Comparison of ENCODE assay signal across 8 cellular contexts in genomic region chr7:100873599-100874299, GRCh38. TPM values are rescaled to one million over a fixed set of nuclear protein-coding genes. Genes with fewer than 3 reads are reported as not detected.
A peak's percentile ranks its signal among the peaks of the same experiment; 100 is the strongest.
DNase-seq lines count a peak whose midpoint lies in the region; ATAC-seq, FAIRE-seq and TF ChIP-seq lines count a peak whose summit lies in the region.

No MANE protein-coding gene starts in this region.

- intact Hi-C loops in HepG2 (cut with micrococcal nuclease; ENCODE audit: unreplicated experiment) (loop anchor here (1.0 kb wide), 1 partner anchor 167 kb away; the partner anchor contains the start of gene POP7), right lobe of liver (cut with DNase I) (no loop called here)

- peaks cover 36% of the 10 kb centered on the region for H3K79me2 ChIP-seq in HepG2 (ENCODE audit: insufficient read depth, low read length)

- no peak for TF ChIP-seq RAD21 in HepG2 (CRISPR knock-in tag; IDR thresholded peaks at IDR 0.05)

- no peak for FAIRE-seq in HepG2 (lab: Jason Lieb, UNC)

- no peak for TF ChIP-seq CTCF in HepG2 (CRISPR knock-in tag; IDR thresholded peaks at IDR 0.05)
- no peak for TF ChIP-seq CTCF in right lobe of liver (IDR thresholded peaks at IDR 0.05)
- TF ChIP-seq CTCF in brain (conservative IDR thresholded peaks at IDR 0.05): no peak

- peaks cover 0 to 4% (median 0%) of the 10 kb centered on the region in 5 experiments for H3K9me3 Mint-ChIP-seq in brain

- no peak for TF ChIP-seq EP300 in HepG2 (IDR thresholded peaks at IDR 0.05; ENCODE audit: low read depth in 2 of 2, low read length in 2 of 2)
- TF ChIP-seq EP300 in HepG2 (CRISPR knock-in tag; IDR thresholded peaks at IDR 0.05; ENCODE audit: borderline replicate concordance): no peak

- H3K4me3 ChIP-seq in HepG2 (replicated peaks in 1 of 3; ENCODE audit: insufficient read depth in 1 of 3, low read depth in 2 of 3, low read length in 3 of 3) (peak overlapping the region; percentile 55 to 89 (median 86)), right lobe of liver (no peak overlapping the region), muscle layer of colon (ENCODE audit: low read depth in 1 of 2, low read length in 2 of 2) (peak overlapping the region; percentile 79 to 100)

- H3K4me1 Mint-ChIP-seq in brain: peaks cover 47% of the 10 kb centered on the region

- H3K36me3 ChIP-seq in HepG2 (replicated peaks in 1 of 2; ENCODE audit: control insufficient read depth in 1 of 2, insufficient read depth in 2 of 2, low read length in 2 of 2) (peaks cover 1 to 16% of the 10 kb centered on the region in 2 experiments; a peak in 4 of 5 replicates), right lobe of liver (peaks cover 0 to 37% (median 18%) of the 10 kb centered on the region in 4 donors), muscle layer of colon (ENCODE audit: insufficient read depth, low read length) (peaks cover 47% of the 10 kb centered on the region)

- H4K20me1 ChIP-seq in HepG2 (ENCODE audit: insufficient read depth, low read length): peaks cover 19% of the 10 kb centered on the region

- H3K4me1 ChIP-seq in HepG2 (ENCODE audit: insufficient read depth, low read length) (peaks cover 38% of the 10 kb centered on the region), right lobe of liver (peaks cover 0 to 25% (median 8%) of the 10 kb centered on the region in 4 donors), muscle layer of colon (ENCODE audit: insufficient read depth, low read length) (peaks cover 31% of the 10 kb centered on the region)

- CTCF ChIA-PET in HepG2 (lab: Yijun Ruan, JAX; ENCODE audit: low intra/inter-chr PET ratio, low total read pairs): no interaction called here

- peak overlapping the region; percentile 97 to 100 (median 99) for H3K27ac Mint-ChIP-seq in brain

- WGBS in HepG2 (ENCODE audit: low lambda C conversion rate): 91% methylated on average over 10 of the region's 10 CpGs
- WGBS in right lobe of liver (ENCODE audit: insufficient coverage, low coverage, low lambda C conversion rate, missing lambda C conversion rate): 72% methylated on average over 6 of the region's 10 CpGs

- DNase-seq in HepG2 (ENCODE audit: low spot score): no peak
- no peak for DNase-seq in right lobe of liver
- no peak for DNase-seq in stimulated activated naive CD4-positive, alpha-beta T cell treated with Interleukin-2 at 50 U/mL for 16 hours (lab: John Stamatoyannopoulos, UW)
- DNase-seq in DMS 273 (lab: John Stamatoyannopoulos, UW; ENCODE audit: unreplicated experiment): no peak

- H3K27ac ChIP-seq in HepG2 (ENCODE audit: extremely low read length, insufficient read depth, low read length) (peak overlapping the region; percentile 87), right lobe of liver (no peak overlapping the region), muscle layer of colon (ENCODE audit: low read depth, low read length) (peak overlapping the region; percentile 99)

- peak overlapping the region; percentile 82 for H3K4me2 ChIP-seq in HepG2 (ENCODE audit: low read depth, low read length)

- POLR2A ChIA-PET in HepG2 (lab: Yijun Ruan, JAX): interaction anchor here (0.6 to 0.8 kb wide), 2 partner anchors 16 to 193 kb away, joined by 3 read pairs; partner anchors contain the start of gene UFSP1

- H3K27me3 Mint-ChIP-seq in brain: peaks cover 16% of the 10 kb centered on the region

- in situ Hi-C loops in HepG2 (cut with HindIII; ENCODE audit: extremely low pct_ligation_motif_present, low pct_unique_long_range_greater_than_20kb): no loop called here

- H2AFZ ChIP-seq in HepG2 (ENCODE audit: low read length): no peak overlapping the region

- H3K9me3 ChIP-seq in HepG2 (ENCODE audit: low read length): no peaks in the 10 kb centered on the region
- H3K9me3 ChIP-seq in right lobe of liver: no peaks in the 10 kb centered on the region
- H3K9me3 ChIP-seq in muscle layer of colon (ENCODE audit: low read length): no peaks in the 10 kb centered on the region

- no TSS peak for BruUV-seq in HepG2 (replicated peaks; lab: Mats Ljungman, UMichigan)

- no peak for TF ChIP-seq POLR2A in HepG2 (IDR thresholded peaks at IDR 0.05; ENCODE audit: insufficient read depth in 1 of 2, low read depth in 2 of 2, low read length in 2 of 2)
- TF ChIP-seq POLR2A in right lobe of liver (IDR thresholded peaks at IDR 0.05): no peak

- H3K27me3 ChIP-seq in HepG2 (ENCODE audit: control insufficient read depth in 1 of 2, insufficient read depth in 2 of 2, low read length in 2 of 2) (peaks cover 0 to 2% of the 10 kb centered on the region in 2 experiments; a peak in 2 of 5 replicates), right lobe of liver (no peaks in the 10 kb centered on the region), muscle layer of colon (ENCODE audit: control insufficient read depth in 1 of 2, insufficient read depth in 2 of 2, low read length in 2 of 2) (no peaks in the 10 kb centered on the region)

- peak overlapping the region; percentile 98 to 100 (median 99) for H3K4me3 Mint-ChIP-seq in brain

- ATAC-seq in HepG2 (no peak), right lobe of liver (no peak), HG03565 (IDR thresholded peaks at IDR 0.05; ENCODE audit: unreplicated experiment) (no peak), HG03460 (IDR thresholded peaks at IDR 0.05; ENCODE audit: unreplicated experiment) (no peak)

- H3K36me3 Mint-ChIP-seq in brain: peaks cover 41% of the 10 kb centered on the region

- peak overlapping the region; percentile 91 for H3K9ac ChIP-seq in HepG2 (ENCODE audit: insufficient read depth, low read depth, low read length)
- H3K9ac ChIP-seq in muscle layer of colon (ENCODE audit: low read length): peak overlapping the region; percentile 56

RNA-seq across cellular contexts. Expression of gene SRRT, which starts 1.2 kb away (rescaled TPM):
- total RNA-seq in HepG2 (2016; rRNA removed; fragmentation: Illumina TruSeq; extraction: Trizol) (79.1 and 106 TPM in 2 replicates), right lobe of liver (10 to 100 TPM; 22.4 to 65.7 (median 49.1) TPM)
- 11.8 and 17.5 TPM in 2 replicates for total RNA-seq in HepG2 (2016; cell fraction: cytosol; rRNA removed; fragmentation: Illumina TruSeq; extraction: Trizol; ENCODE audit: low read depth)
- 56.7 and 113 TPM in 2 replicates for total RNA-seq in HepG2 (2016; cell fraction: insoluble cytoplasmic fraction; rRNA removed; fragmentation: Illumina TruSeq; extraction: Trizol)
- 21.7 and 29.6 TPM in 2 replicates for total RNA-seq in HepG2 (2016; cell fraction: membrane; rRNA removed; fragmentation: Illumina TruSeq; extraction: Trizol)
- 78.9 and 79.0 TPM in 2 replicates for total RNA-seq in HepG2 (2016; cell fraction: nucleus; rRNA removed; fragmentation: Illumina TruSeq; extraction: Trizol)
- polyA plus RNA-seq in HepG2 (2011; rRNA removed) (26.2 and 30.4 TPM in 2 replicates), brain (ENCODE audit: insufficient read depth, low read depth, low replicate concordance) (68.3 TPM)
- polyA plus RNA-seq in HepG2 (2011; cell fraction: cytosol; rRNA removed): 9.4 and 12.5 TPM in 2 replicates
- 220 and 271 TPM in 2 replicates for polyA plus RNA-seq in HepG2 (2011; cell fraction: nucleus; rRNA removed)
- 52.9 and 58.7 TPM in 2 replicates for polyA plus RNA-seq in HepG2 (2012)
- polyA plus RNA-seq in HepG2 (2016; cell fraction: cytosol; fragmentation: Illumina TruSeq; extraction: Trizol; ENCODE audit: low read depth): 12.1 and 13.2 TPM in 2 replicates
- 72.8 and 96.9 TPM in 2 replicates for polyA plus RNA-seq in HepG2 (2016; cell fraction: insoluble cytoplasmic fraction; fragmentation: Illumina TruSeq; extraction: Trizol; ENCODE audit: low read depth)
- 17.7 and 23.3 TPM in 2 replicates for polyA plus RNA-seq in HepG2 (2016; cell fraction: membrane; fragmentation: Illumina TruSeq; extraction: Trizol; ENCODE audit: low read depth)
- polyA plus RNA-seq in HepG2 (2016; cell fraction: nucleus; fragmentation: Illumina TruSeq; extraction: Trizol; ENCODE audit: insufficient read depth, low read depth): 226 and 281 TPM in 2 replicates
- polyA minus RNA-seq in HepG2 (2011; rRNA and poly(A)+ RNA removed; ENCODE audit: low replicate concordance): 23.1 and 63.7 TPM in 2 replicates
- 17.7 and 23.7 TPM in 2 replicates for polyA minus RNA-seq in HepG2 (2011; cell fraction: cytosol; rRNA and poly(A)+ RNA removed)
- polyA minus RNA-seq in HepG2 (2011; cell fraction: nucleus; rRNA and poly(A)+ RNA removed): 55.4 and 59.5 TPM in 2 replicates

RNA-seq across cellular contexts. Expression of gene TRIP6, which starts 6.6 kb away (rescaled TPM):
- total RNA-seq in HepG2 (2016; rRNA removed; fragmentation: Illumina TruSeq; extraction: Trizol) (0.38 TPM in 1 of 2 replicates, not detected in the other), right lobe of liver (10 to 100 TPM; 21.4 to 58.6 (median 43.2) TPM)
- total RNA-seq in HepG2 (2016; cell fraction: cytosol; rRNA removed; fragmentation: Illumina TruSeq; extraction: Trizol; ENCODE audit: low read depth): 0.61 and 0.71 TPM in 2 replicates
- total RNA-seq in HepG2 (2016; cell fraction: insoluble cytoplasmic fraction; rRNA removed; fragmentation: Illumina TruSeq; extraction: Trizol): 0.22 and 0.35 TPM in 2 replicates
- 0.15 and 0.41 TPM in 2 replicates for total RNA-seq in HepG2 (2016; cell fraction: membrane; rRNA removed; fragmentation: Illumina TruSeq; extraction: Trizol)
- 0.41 and 0.65 TPM in 2 replicates for total RNA-seq in HepG2 (2016; cell fraction: nucleus; rRNA removed; fragmentation: Illumina TruSeq; extraction: Trizol)
- polyA plus RNA-seq in HepG2 (2011; rRNA removed) (0.30 and 0.34 TPM in 2 replicates), brain (ENCODE audit: insufficient read depth, low read depth, low replicate concordance) (26.8 TPM)
- 0.13 and 0.21 TPM in 2 replicates for polyA plus RNA-seq in HepG2 (2011; cell fraction: cytosol; rRNA removed)
- 0.99 and 1.1 TPM in 2 replicates for polyA plus RNA-seq in HepG2 (2011; cell fraction: nucleus; rRNA removed)
- 0.24 and 0.55 TPM in 2 replicates for polyA plus RNA-seq in HepG2 (2012)
- 0.20 and 0.31 TPM in 2 replicates for polyA plus RNA-seq in HepG2 (2016; cell fraction: cytosol; fragmentation: Illumina TruSeq; extraction: Trizol; ENCODE audit: low read depth)
- 0.19 and 0.32 TPM in 2 replicates for polyA plus RNA-seq in HepG2 (2016; cell fraction: insoluble cytoplasmic fraction; fragmentation: Illumina TruSeq; extraction: Trizol; ENCODE audit: low read depth)
- 0.09 and 0.10 TPM in 2 replicates for polyA plus RNA-seq in HepG2 (2016; cell fraction: membrane; fragmentation: Illumina TruSeq; extraction: Trizol; ENCODE audit: low read depth)
- polyA plus RNA-seq in HepG2 (2016; cell fraction: nucleus; fragmentation: Illumina TruSeq; extraction: Trizol; ENCODE audit: insufficient read depth, low read depth): 1.4 and 2.7 TPM in 2 replicates
- 0.32 and 43.8 TPM in 2 replicates for polyA minus RNA-seq in HepG2 (2011; rRNA and poly(A)+ RNA removed; ENCODE audit: low replicate concordance)
- polyA minus RNA-seq in HepG2 (2011; cell fraction: cytosol; rRNA and poly(A)+ RNA removed): 0.53 and 0.69 TPM in 2 replicates
- 0.62 and 0.90 TPM in 2 replicates for polyA minus RNA-seq in HepG2 (2011; cell fraction: nucleus; rRNA and poly(A)+ RNA removed)

RNA-seq across cellular contexts. Expression of gene UFSP1, which starts 15.8 kb away (rescaled TPM):
- 2.8 and 3.3 TPM in 2 replicates for total RNA-seq in HepG2 (2016; rRNA removed; fragmentation: Illumina TruSeq; extraction: Trizol)
- total RNA-seq in HepG2 (2016; cell fraction: cytosol; rRNA removed; fragmentation: Illumina TruSeq; extraction: Trizol; ENCODE audit: low read depth): 1.7 and 2.1 TPM in 2 replicates
- total RNA-seq in HepG2 (2016; cell fraction: insoluble cytoplasmic fraction; rRNA removed; fragmentation: Illumina TruSeq; extraction: Trizol): 2.5 and 3.0 TPM in 2 replicates
- total RNA-seq in HepG2 (2016; cell fraction: membrane; rRNA removed; fragmentation: Illumina TruSeq; extraction: Trizol): 1.7 and 2.0 TPM in 2 replicates
- 2.3 TPM in 2 replicates for total RNA-seq in HepG2 (2016; cell fraction: nucleus; rRNA removed; fragmentation: Illumina TruSeq; extraction: Trizol)
- polyA plus RNA-seq in HepG2 (2011; rRNA removed): 0.65 and 1.3 TPM in 2 replicates
- 0.65 and 1.2 TPM in 2 replicates for polyA plus RNA-seq in HepG2 (2011; cell fraction: cytosol; rRNA removed)
- 2.0 and 2.5 TPM in 2 replicates for polyA plus RNA-seq in HepG2 (2011; cell fraction: nucleus; rRNA removed)
- 0.96 and 1.6 TPM in 2 replicates for polyA plus RNA-seq in HepG2 (2012)
- 0.41 and 0.42 TPM in 2 replicates for polyA plus RNA-seq in HepG2 (2016; cell fraction: cytosol; fragmentation: Illumina TruSeq; extraction: Trizol; ENCODE audit: low read depth)
- 1.9 and 2.3 TPM in 2 replicates for polyA plus RNA-seq in HepG2 (2016; cell fraction: insoluble cytoplasmic fraction; fragmentation: Illumina TruSeq; extraction: Trizol; ENCODE audit: low read depth)
- polyA plus RNA-seq in HepG2 (2016; cell fraction: membrane; fragmentation: Illumina TruSeq; extraction: Trizol; ENCODE audit: low read depth): 0.65 and 0.74 TPM in 2 replicates
- polyA plus RNA-seq in HepG2 (2016; cell fraction: nucleus; fragmentation: Illumina TruSeq; extraction: Trizol; ENCODE audit: insufficient read depth, low read depth): 1.0 and 1.5 TPM in 2 replicates
- polyA minus RNA-seq in HepG2 (2011; rRNA and poly(A)+ RNA removed; ENCODE audit: low replicate concordance): 5.4 and 9.8 TPM in 2 replicates
- polyA minus RNA-seq in HepG2 (2011; cell fraction: cytosol; rRNA and poly(A)+ RNA removed): 0.89 and 1.7 TPM in 2 replicates
- polyA minus RNA-seq in HepG2 (2011; cell fraction: nucleus; rRNA and poly(A)+ RNA removed): 6.2 and 7.6 TPM in 2 replicates
- total RNA-seq in right lobe of liver: 1 to 10 TPM; 1.0 to 3.4 (median 2.1) TPM
- polyA plus RNA-seq in brain (ENCODE audit: insufficient read depth, low read depth, low replicate concordance): 1.1 TPM

RNA-seq across cellular contexts. Expression of gene SLC12A9, which starts 21.2 kb away (rescaled TPM):
- total RNA-seq in HepG2 (2016; rRNA removed; fragmentation: Illumina TruSeq; extraction: Trizol) (5.4 and 16.6 TPM in 2 replicates), right lobe of liver (10 to 100 TPM in 2 of 6 experiments, 1 to 10 TPM in 4; 7.1 to 10.6 (median 9.2) TPM)
- 4.7 and 5.6 TPM in 2 replicates for total RNA-seq in HepG2 (2016; cell fraction: cytosol; rRNA removed; fragmentation: Illumina TruSeq; extraction: Trizol; ENCODE audit: low read depth)
- total RNA-seq in HepG2 (2016; cell fraction: insoluble cytoplasmic fraction; rRNA removed; fragmentation: Illumina TruSeq; extraction: Trizol): 5.6 and 18.2 TPM in 2 replicates
- total RNA-seq in HepG2 (2016; cell fraction: membrane; rRNA removed; fragmentation: Illumina TruSeq; extraction: Trizol): 7.9 and 9.1 TPM in 2 replicates
- 14.7 and 18.3 TPM in 2 replicates for total RNA-seq in HepG2 (2016; cell fraction: nucleus; rRNA removed; fragmentation: Illumina TruSeq; extraction: Trizol)
- polyA plus RNA-seq in HepG2 (2011; rRNA removed) (8.7 and 13.9 TPM in 2 replicates), brain (ENCODE audit: insufficient read depth, low read depth, low replicate concordance) (15.7 TPM)
- 6.6 and 7.9 TPM in 2 replicates for polyA plus RNA-seq in HepG2 (2011; cell fraction: cytosol; rRNA removed)
- 25.6 and 27.8 TPM in 2 replicates for polyA plus RNA-seq in HepG2 (2011; cell fraction: nucleus; rRNA removed)
- 6.2 and 8.0 TPM in 2 replicates for polyA plus RNA-seq in HepG2 (2012)
- 1.6 and 2.0 TPM in 2 replicates for polyA plus RNA-seq in HepG2 (2016; cell fraction: cytosol; fragmentation: Illumina TruSeq; extraction: Trizol; ENCODE audit: low read depth)
- polyA plus RNA-seq in HepG2 (2016; cell fraction: insoluble cytoplasmic fraction; fragmentation: Illumina TruSeq; extraction: Trizol; ENCODE audit: low read depth): 4.7 and 6.3 TPM in 2 replicates
- 4.0 and 4.6 TPM in 2 replicates for polyA plus RNA-seq in HepG2 (2016; cell fraction: membrane; fragmentation: Illumina TruSeq; extraction: Trizol; ENCODE audit: low read depth)
- 31.8 and 35.4 TPM in 2 replicates for polyA plus RNA-seq in HepG2 (2016; cell fraction: nucleus; fragmentation: Illumina TruSeq; extraction: Trizol; ENCODE audit: insufficient read depth, low read depth)
- polyA minus RNA-seq in HepG2 (2011; rRNA and poly(A)+ RNA removed; ENCODE audit: low replicate concordance): 12.3 and 25.2 TPM in 2 replicates
- polyA minus RNA-seq in HepG2 (2011; cell fraction: cytosol; rRNA and poly(A)+ RNA removed): 3.1 and 5.7 TPM in 2 replicates
- polyA minus RNA-seq in HepG2 (2011; cell fraction: nucleus; rRNA and poly(A)+ RNA removed): 4.0 and 6.5 TPM in 2 replicates

RNA-seq across cellular contexts. Expression of gene ACHE, which starts 21.9 kb away (rescaled TPM):
- total RNA-seq in HepG2 (2016; rRNA removed; fragmentation: Illumina TruSeq; extraction: Trizol) (0.18 TPM in 1 of 2 replicates, not detected in the other), right lobe of liver (1 to 10 TPM in 5 of 6 experiments, under 1 TPM in 1; 0.59 to 6.0 (median 3.0) TPM)
- total RNA-seq in HepG2 (2016; cell fraction: cytosol; rRNA removed; fragmentation: Illumina TruSeq; extraction: Trizol; ENCODE audit: low read depth): not detected in 2 replicates
- 0.09 TPM in 1 of 2 replicates, not detected in the other for total RNA-seq in HepG2 (2016; cell fraction: insoluble cytoplasmic fraction; rRNA removed; fragmentation: Illumina TruSeq; extraction: Trizol)
- total RNA-seq in HepG2 (2016; cell fraction: membrane; rRNA removed; fragmentation: Illumina TruSeq; extraction: Trizol): not detected in 2 replicates
- not detected in 2 replicates for total RNA-seq in HepG2 (2016; cell fraction: nucleus; rRNA removed; fragmentation: Illumina TruSeq; extraction: Trizol)
- polyA plus RNA-seq in HepG2 (2011; rRNA removed) (0.40 and 0.99 TPM in 2 replicates), brain (ENCODE audit: insufficient read depth, low read depth, low replicate concordance) (9.3 TPM)
- 0.25 and 0.38 TPM in 2 replicates for polyA plus RNA-seq in HepG2 (2011; cell fraction: cytosol; rRNA removed)
- 2.2 and 3.0 TPM in 2 replicates for polyA plus RNA-seq in HepG2 (2011; cell fraction: nucleus; rRNA removed)
- polyA plus RNA-seq in HepG2 (2012): 0.27 and 0.87 TPM in 2 replicates
- polyA plus RNA-seq in HepG2 (2016; cell fraction: cytosol; fragmentation: Illumina TruSeq; extraction: Trizol; ENCODE audit: low read depth): 0.05 and 0.07 TPM in 2 replicates
- polyA plus RNA-seq in HepG2 (2016; cell fraction: insoluble cytoplasmic fraction; fragmentation: Illumina TruSeq; extraction: Trizol; ENCODE audit: low read depth): not detected in 2 replicates
- polyA plus RNA-seq in HepG2 (2016; cell fraction: membrane; fragmentation: Illumina TruSeq; extraction: Trizol; ENCODE audit: low read depth): 0.08 TPM in 1 of 2 replicates, not detected in the other
- polyA plus RNA-seq in HepG2 (2016; cell fraction: nucleus; fragmentation: Illumina TruSeq; extraction: Trizol; ENCODE audit: insufficient read depth, low read depth): 0.77 and 1.1 TPM in 2 replicates
- polyA minus RNA-seq in HepG2 (2011; rRNA and poly(A)+ RNA removed; ENCODE audit: low replicate concordance): 0.09 and 0.28 TPM in 2 replicates
- not detected in 2 replicates for polyA minus RNA-seq in HepG2 (2011; cell fraction: cytosol; rRNA and poly(A)+ RNA removed)
- polyA minus RNA-seq in HepG2 (2011; cell fraction: nucleus; rRNA and poly(A)+ RNA removed): 0.26 and 0.75 TPM in 2 replicates

Comparison
In these comparisons a context has a peak if more than half of its experiments do, and no peak if none do; other contexts are left out.
1. H3K27ac ChIP-seq: peak in HepG2 (single experiment) and muscle layer of colon (single experiment); none in right lobe of liver (0 of 3).
2. H3K4me3 ChIP-seq: peak in HepG2 (3 of 3) and muscle layer of colon (2 of 2); none in right lobe of liver (0 of 3).
3. RNA of gene TRIP6, which starts 6.6 kb away (total RNA-seq): 21.4 to 58.6 TPM in right lobe of liver; 0.15 to 0.71 TPM in HepG2; every median in the first group is over 10 times any median in the second.